11 cellular contexts compared by ENCODE assay signal in genomic region chr16:83802559-83802958, GRCh38. TPM values are rescaled to one million over a fixed set of nuclear protein-coding genes. Genes with fewer than 3 reads are reported as not detected.
DNase-seq lines count a peak whose midpoint lies in the region; ATAC-seq and TF ChIP-seq lines count a peak whose summit lies in the region.
"Had no signal": no experiment of that assay in that cellular context is flagged by ENCODE, and none has a peak within 500 bp of the region (broad histone marks: within the 10 kb centered on the region; RNA-seq: fewer than 3 reads in every experiment).

No MANE protein-coding gene starts in this region.

- H3K4me3 ChIP-seq in HUES48 (ENCODE audit: low read depth, low read length): peak overlapping the region; percentile 11; the same call in 1 of the 2 replicates
- H3K4me3 ChIP-seq in choroid plexus epithelial cell (ENCODE audit: low read depth, low read length): peak overlapping the region; percentile 32
- peak overlapping the region in 1 of 2 donors; percentile 46 for H3K4me3 ChIP-seq in mucosa of rectum (ENCODE audit: low read length in 2 of 2)
- H3K4me3 ChIP-seq in transverse colon: peak overlapping the region in 1 of 4 donors; percentile 32

- no peak for TF ChIP-seq POLR2A in transverse colon (IDR thresholded peaks at IDR 0.05)

- no peak for ATAC-seq in HG03520 (IDR thresholded peaks at IDR 0.05; ENCODE audit: unreplicated experiment)
- no peak for ATAC-seq in HG02884 (IDR thresholded peaks at IDR 0.05; ENCODE audit: unreplicated experiment)

- TF ChIP-seq EP300 in transverse colon (IDR thresholded peaks at IDR 0.05; ENCODE audit: low read depth): no peak

- H3K27me3 ChIP-seq in HUES48 (ENCODE audit: control insufficient read depth, insufficient read depth, low read length) (no peaks in the 10 kb centered on the region), mucosa of rectum (ENCODE audit: control insufficient read depth in 2 of 2, insufficient read depth in 2 of 2, low read length in 2 of 2) (no peaks in the 10 kb centered on the region), transverse colon (peaks cover 3% of the 10 kb centered on the region)

- H3K9ac ChIP-seq in HUES48 (ENCODE audit: low read depth, low read length) (no peak overlapping the region), mucosa of rectum (ENCODE audit: low read depth in 1 of 2, low read length in 2 of 2) (no peak overlapping the region)

- H3K27ac ChIP-seq in HUES48 (ENCODE audit: low read depth, low read length) (peak overlapping the region; percentile 53), mucosa of rectum (ENCODE audit: low read depth in 2 of 2, low read length in 2 of 2) (peak overlapping the region; percentile 25 to 66), transverse colon (peak overlapping the region; percentile 14 to 50 (median 46))

- intact Hi-C loops in transverse colon (cut with DNase I; ENCODE audit: low total_unique reads): no loop called here

- DNase-seq in choroid plexus epithelial cell (ENCODE audit: low read depth) (no peak), transverse colon (no peak), COR-L47 (lab: John Stamatoyannopoulos, UW) (no peak)
- DNase-seq: head of caudate nucleus; natural killer cell; NCI-H1105; NK-92 treated with Interleukin-12 subunit alpha and Interleukin-12 subunit beta, amount 100 ng/mL, for 24 hours had no signal

- peaks cover 14% of the 10 kb centered on the region for H3K4me1 ChIP-seq in HUES48 (ENCODE audit: control insufficient read depth, insufficient read depth, low read length)
- no peaks in the 10 kb centered on the region for H3K4me1 ChIP-seq in mucosa of rectum (ENCODE audit: control insufficient read depth in 2 of 2, insufficient read depth in 2 of 2, low read length in 2 of 2)
- peaks cover 0 to 11% (median 4%) of the 10 kb centered on the region in 4 donors for H3K4me1 ChIP-seq in transverse colon

- TF ChIP-seq CTCF in choroid plexus epithelial cell (conservative IDR thresholded peaks at IDR 0.05; ENCODE audit: low read depth, low read length) (no peak), transverse colon (IDR thresholded peaks at IDR 0.05) (no peak)

- H3K9me3 ChIP-seq in HUES48 (ENCODE audit: control insufficient read depth, insufficient read depth, low read length) (no peaks in the 10 kb centered on the region), mucosa of rectum (ENCODE audit: control insufficient read depth in 2 of 2, low read length in 2 of 2) (no peaks in the 10 kb centered on the region), transverse colon (no peaks in the 10 kb centered on the region)

- H3K36me3 ChIP-seq in HUES48 (ENCODE audit: control insufficient read depth, insufficient read depth, low read length): no peaks in the 10 kb centered on the region
- H3K36me3 ChIP-seq in mucosa of rectum (ENCODE audit: control insufficient read depth in 2 of 2, insufficient read depth in 2 of 2, low read length in 2 of 2): no peaks in the 10 kb centered on the region
- no peaks in the 10 kb centered on the region for H3K36me3 ChIP-seq in transverse colon

- WGBS in transverse colon (ENCODE audit: low coverage in 1 of 2), 2 donors: 52 to 71% methylated on average over 1 to 7 of the region's 7 CpGs

- in situ Hi-C loops in transverse colon (cut with MboI; ENCODE audit: low pct_ligation_motif_present in 1 of 4, low pct_unique_long_range_greater_than_20kb in 1 of 4, low sequenced_read_pairs in 3 of 4): loop anchor here in 3 of 4 donors (25.0 kb wide), 2 partner anchors 260 to 385 kb away; partner anchors contain the start of genes ADAD2 (in 1 of the 3) and TAF1C (in 1 of the 3)

RNA-seq across cellular contexts. Expression of gene HSBP1, which starts 5.2 kb away (rescaled TPM):
- total RNA-seq in transverse colon: 10 to 100 TPM in 2 of 4 donors, 1 to 10 TPM in 2; 3.4 to 14.0 (median 10.8) TPM
